In the genomic region with DNA sequence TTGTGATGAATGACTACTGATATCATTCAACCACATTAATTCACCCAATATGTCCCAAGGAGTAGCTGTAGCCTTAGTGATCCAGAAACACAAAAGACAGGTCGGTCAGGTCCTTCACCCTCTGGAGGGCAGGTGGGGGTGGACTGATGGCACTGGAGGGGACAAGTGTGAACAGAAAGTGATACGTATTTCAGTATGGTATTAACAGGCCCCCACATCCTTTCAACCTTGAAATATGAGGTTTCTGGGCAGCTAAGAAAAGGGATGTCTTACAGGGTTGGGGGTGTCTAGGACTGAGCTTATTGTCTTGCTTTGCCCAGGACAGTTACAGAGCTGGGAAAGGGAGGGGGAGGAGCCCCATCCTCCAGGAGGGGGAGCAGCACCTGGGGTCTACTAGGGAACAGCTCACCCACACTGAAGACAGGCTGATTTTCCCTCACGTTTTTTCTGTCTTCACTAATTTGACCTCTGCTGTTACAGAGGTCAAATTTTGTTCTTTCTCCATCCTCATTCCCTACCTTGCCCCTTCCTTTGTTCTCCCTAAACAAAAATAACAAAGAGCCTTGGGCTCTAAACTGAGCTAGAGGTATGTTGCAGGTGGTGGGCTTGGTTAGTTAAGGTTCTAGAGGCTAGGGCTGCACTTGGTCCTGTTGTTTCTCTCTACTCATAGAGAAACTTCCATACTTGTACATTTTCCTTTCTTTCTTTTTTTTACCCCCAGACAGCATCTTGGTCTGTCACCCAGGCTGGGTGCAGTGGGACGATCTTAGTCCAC, we compare ENCODE assay signal across 16 cellular contexts. TPM values are rescaled to one million over a fixed set of nuclear protein-coding genes. Genes with fewer than 3 reads are reported as not detected.
DNase-seq lines count a peak whose midpoint lies in the region; ATAC-seq lines count a peak whose summit lies in the region.
"Had no signal": no experiment of that assay in that cellular context is flagged by ENCODE, and none has a peak within 500 bp of the region (broad histone marks: within the 10 kb centered on the region; RNA-seq: fewer than 3 reads in every experiment).

No MANE protein-coding gene starts in this region.

- no peak overlapping the region for H3K4me3 Mint-ChIP-seq in CD8-positive, alpha-beta memory T cell

- H3K27ac Mint-ChIP-seq in CD8-positive, alpha-beta memory T cell, result peak overlapping the region in 2 of 8 donors; percentile 29 to 39
- H3K27ac Mint-ChIP-seq: activated naive CD4-positive, alpha-beta T cell treated with anti-CD3 and anti-CD28 coated beads, Interleukin-2, amount 50 U/mL, for 72 hours had no signal

- no peaks in the 10 kb centered on the region for H3K9me3 Mint-ChIP-seq in CD8-positive, alpha-beta memory T cell
- H3K9me3 Mint-ChIP-seq: activated naive CD4-positive, alpha-beta T cell treated with anti-CD3 and anti-CD28 coated beads, Interleukin-2, amount 50 U/mL, for 72 hours had no signal

- no peaks in the 10 kb centered on the region for H3K27me3 ChIP-seq in CD8-positive, alpha-beta memory T cell (ENCODE audit: insufficient read depth, low read length, poor library complexity, severe bottlenecking)
- H3K27me3 ChIP-seq: BE2C, esophagus squamous epithelium had no signal

- ATAC-seq in GM18511 (IDR thresholded peaks at IDR 0.05; ENCODE audit: unreplicated experiment), result peak; percentile 70
- ATAC-seq in GM21390 (IDR thresholded peaks at IDR 0.05; ENCODE audit: unreplicated experiment), result peak; percentile 47
- ATAC-seq in HG03108 (IDR thresholded peaks at IDR 0.05; ENCODE audit: unreplicated experiment), result peak; percentile 39
- ATAC-seq: activated naive CD4-positive, alpha-beta T cell treated with anti-CD3 and anti-CD28 coated beads, Interleukin-2, amount 50 U/mL, for 72 hours; psoas muscle had no signal

- H3K36me3 ChIP-seq in CD8-positive, alpha-beta memory T cell (ENCODE audit: insufficient read depth, low read length), result no peaks in the 10 kb centered on the region
- H3K36me3 ChIP-seq: BE2C, esophagus squamous epithelium had no signal

- DNase-seq in iPS-NIHi11 (ENCODE audit: low spot score) (peak; percentile 23), germinal center (ENCODE audit: low spot score) (no peak), DMS153 treated with DMSO at 0.1 percent for 48 hours (lab: John Stamatoyannopoulos, UW; ENCODE audit: unreplicated experiment) (no peak)
- no peak for DNase-seq in effector CD8-positive, alpha-beta T cell (lab: John Stamatoyannopoulos, UW)
- no peak for DNase-seq in CD8-positive, alpha-beta memory T cell
- DNase-seq: activated CD4-positive, alpha-beta T cell treated with anti-CD3 and anti-CD28 coated beads, Interleukin-2, amount 50 U/mL, for 1 hour; BE2C; esophagus squamous epithelium; NCI-H2029; psoas muscle; stimulated activated CD4-positive, alpha-beta T cell treated with anti-CD3 and anti-CD28 coated beads, Interleukin-4, amount 100 ng/mL, for 1 hour; T-helper 1 cell had no signal

- H3K4me1 ChIP-seq in CD8-positive, alpha-beta memory T cell (ENCODE audit: insufficient read depth, low read length), result no peaks in the 10 kb centered on the region
- H3K4me1 ChIP-seq: BE2C, psoas muscle had no signal

- H3K9me3 ChIP-seq in CD8-positive, alpha-beta memory T cell (ENCODE audit: low read length), result no peaks in the 10 kb centered on the region
- H3K9me3 ChIP-seq: BE2C, esophagus squamous epithelium, psoas muscle had no signal

- CTCF ChIA-PET in CD8-positive, alpha-beta memory T cell (lab: Charles Lee), result no interaction called here

- POLR2A ChIA-PET in CD8-positive, alpha-beta memory T cell (lab: Charles Lee), result interaction anchor here (0.6 kb wide), 1 partner anchor 95 kb away, joined by 5 read pairs; the partner anchor contains the start of gene SLC17A5

- H3K27me3 Mint-ChIP-seq in CD8-positive, alpha-beta memory T cell, result no peaks in the 10 kb centered on the region

- H3K27ac ChIP-seq in CD8-positive, alpha-beta memory T cell (ENCODE audit: low read depth, low read length), result no peak overlapping the region
- H3K27ac ChIP-seq: esophagus squamous epithelium, psoas muscle had no signal

- H3K4me1 Mint-ChIP-seq in CD8-positive, alpha-beta memory T cell, result peaks cover 0 to 9% (median 8%) of the 10 kb centered on the region in 3 donors

- H3K36me3 Mint-ChIP-seq in CD8-positive, alpha-beta memory T cell, result no peaks in the 10 kb centered on the region
- H3K36me3 Mint-ChIP-seq: activated naive CD4-positive, alpha-beta T cell treated with anti-CD3 and anti-CD28 coated beads, Interleukin-2, amount 50 U/mL, for 72 hours had no signal

- H3K4me3 ChIP-seq in CD8-positive, alpha-beta memory T cell (ENCODE audit: low read length), result no peak overlapping the region
- H3K4me3 ChIP-seq: esophagus squamous epithelium, psoas muscle had no signal

RNA-seq across cellular contexts. Expression of gene EEF1A1, which starts 38.0 kb away (rescaled TPM):
- 1,000 to 10,000 TPM; 8,526 to 8,727 TPM for total RNA-seq in CD8-positive, alpha-beta memory T cell
- polyA plus RNA-seq in CD8-positive, alpha-beta memory T cell, result 10,611 TPM
